In genomic region chr2:39664898-39665591, GRCh38 we compare ENCODE assay signal across 10 cellular contexts. TPM values are rescaled to one million over a fixed set of nuclear protein-coding genes. Genes with fewer than 3 reads are reported as not detected.
DNase-seq lines count a peak whose midpoint lies in the region; ATAC-seq and TF ChIP-seq lines count a peak whose summit lies in the region.
"Had no signal": no experiment of that assay in that cellular context is flagged by ENCODE, and none has a peak within 500 bp of the region (broad histone marks: within the 10 kb centered on the region; RNA-seq: fewer than 3 reads in every experiment).

No MANE protein-coding gene starts in this region.

- POLR2A ChIA-PET in activated CD4-positive, alpha-beta T cell treated with anti-CD3 and anti-CD28 coated beads, Interleukin-2, amount 10 ng/mL, durations not matched to agents 7 days and 5 days (lab: Charles Lee): no interaction called here

- H3K4me3 Mint-ChIP-seq in activated CD4-positive, alpha-beta T cell treated with anti-CD3 and anti-CD28 coated beads, Interleukin-2, amount 10 ng/mL, durations not matched to agents 7 days and 5 days: peak overlapping the region; percentile 42
- H3K4me3 Mint-ChIP-seq in stimulated activated naive CD8-positive, alpha-beta T cell treated with anti-CD3 and anti-CD28 coated beads, Interleukin-15, amount 100 ng/mL, for 72 hours: peak overlapping the region; percentile 63 to 72

- H3K4me3 ChIP-seq in astrocyte of the spinal cord (ENCODE audit: low read depth, low read length) (peak overlapping the region; percentile 13), body of pancreas (no peak overlapping the region)

- H3K36me3 ChIP-seq in body of pancreas (replicated peaks in 1 of 2; ENCODE audit: insufficient read depth in 1 of 2, low read depth in 2 of 2): no peaks in the 10 kb centered on the region
- H3K36me3 ChIP-seq: lower lobe of right lung had no signal

- TF ChIP-seq POLR2A in body of pancreas (IDR thresholded peaks at IDR 0.05): no peak

- ATAC-seq in stimulated activated naive CD8-positive, alpha-beta T cell treated with anti-CD3 and anti-CD28 coated beads, Interleukin-15, amount 100 ng/mL, for 72 hours: no peak
- no peak for ATAC-seq in body of pancreas

- H3K27ac Mint-ChIP-seq in activated CD4-positive, alpha-beta T cell treated with anti-CD3 and anti-CD28 coated beads, Interleukin-2, amount 10 ng/mL, durations not matched to agents 7 days and 5 days: no peak overlapping the region
- no peak overlapping the region for H3K27ac Mint-ChIP-seq in stimulated activated naive CD8-positive, alpha-beta T cell treated with anti-CD3 and anti-CD28 coated beads, Interleukin-15, amount 100 ng/mL, for 72 hours

- no peak for DNase-seq in activated CD4-positive, alpha-beta T cell treated with anti-CD3 and anti-CD28 coated beads, Interleukin-2, amount 10 ng/mL, durations not matched to agents 7 days and 5 days
- no peak for DNase-seq in activated CD4-positive, alpha-beta T cell treated with anti-CD3 and anti-CD28 coated beads, Interleukin-2, amount 50 U/mL, for 1 hour
- DNase-seq in astrocyte of the spinal cord (ENCODE audit: low read depth, low spot score): no peak
- DNase-seq in iPS-NIHi7 (ENCODE audit: extremely low spot score): peak; percentile 66
- DNase-seq in stimulated activated naive CD8-positive, alpha-beta T cell treated with anti-CD3 and anti-CD28 coated beads, Interleukin-15, amount 100 ng/mL, for 72 hours: no peak
- DNase-seq in ureter (ENCODE audit: low spot score): no peak
- no peak for DNase-seq in body of pancreas
- DNase-seq in NCI-H1105 treated with DMSO at 0.1 percent for 48 hours (lab: John Stamatoyannopoulos, UW): no peak
- DNase-seq: GF-D8 had no signal

- TF ChIP-seq CTCF in astrocyte of the spinal cord (IDR thresholded peaks at IDR 0.05; ENCODE audit: low read depth, low read length): no peak
- no peak for TF ChIP-seq CTCF in body of pancreas (IDR thresholded peaks at IDR 0.05)

- no peak overlapping the region for H3K27ac ChIP-seq in body of pancreas
- H3K27ac ChIP-seq: lower lobe of right lung had no signal

- CTCF ChIA-PET in activated CD4-positive, alpha-beta T cell treated with anti-CD3 and anti-CD28 coated beads, Interleukin-2, amount 10 ng/mL, durations not matched to agents 7 days and 5 days (lab: Charles Lee): no interaction called here

- intact Hi-C loops in body of pancreas (cut with DNase I): no loop called here

- H3K36me3 Mint-ChIP-seq in activated CD4-positive, alpha-beta T cell treated with anti-CD3 and anti-CD28 coated beads, Interleukin-2, amount 10 ng/mL, durations not matched to agents 7 days and 5 days (ENCODE audit: low read depth): no peaks in the 10 kb centered on the region

- H3K9me3 ChIP-seq in body of pancreas: no peaks in the 10 kb centered on the region
- H3K9me3 ChIP-seq: lower lobe of right lung had no signal

- H3K4me1 ChIP-seq in body of pancreas: peaks cover 7% of the 10 kb centered on the region

- H3K9me3 Mint-ChIP-seq in activated CD4-positive, alpha-beta T cell treated with anti-CD3 and anti-CD28 coated beads, Interleukin-2, amount 10 ng/mL, durations not matched to agents 7 days and 5 days: no peaks in the 10 kb centered on the region
- H3K9me3 Mint-ChIP-seq in stimulated activated naive CD8-positive, alpha-beta T cell treated with anti-CD3 and anti-CD28 coated beads, Interleukin-15, amount 100 ng/mL, for 72 hours: no peaks in the 10 kb centered on the region

- peaks cover 11% of the 10 kb centered on the region for H3K4me1 Mint-ChIP-seq in activated CD4-positive, alpha-beta T cell treated with anti-CD3 and anti-CD28 coated beads, Interleukin-2, amount 10 ng/mL, durations not matched to agents 7 days and 5 days
- H3K4me1 Mint-ChIP-seq in stimulated activated naive CD8-positive, alpha-beta T cell treated with anti-CD3 and anti-CD28 coated beads, Interleukin-15, amount 100 ng/mL, for 72 hours: peaks cover 19% of the 10 kb centered on the region

- H3K27me3 ChIP-seq in body of pancreas: no peaks in the 10 kb centered on the region

- H3K27me3 Mint-ChIP-seq in activated CD4-positive, alpha-beta T cell treated with anti-CD3 and anti-CD28 coated beads, Interleukin-2, amount 10 ng/mL, durations not matched to agents 7 days and 5 days: peaks cover 73% of the 10 kb centered on the region
- H3K27me3 Mint-ChIP-seq in stimulated activated naive CD8-positive, alpha-beta T cell treated with anti-CD3 and anti-CD28 coated beads, Interleukin-15, amount 100 ng/mL, for 72 hours: peaks cover 86% of the 10 kb centered on the region

- in situ Hi-C loops in astrocyte of the spinal cord (cut with HindIII; ENCODE audit: low sequenced_read_pairs): no loop called here

- 46 to 63% methylated on average over 26 of the region's 26 CpGs for WGBS in body of pancreas, 2 donors

RNA-seq across cellular contexts. Expression of gene TMEM178A, which starts 0.7 kb away (rescaled TPM):
- total RNA-seq in activated CD4-positive, alpha-beta T cell treated with anti-CD3 and anti-CD28 coated beads, Interleukin-2, amount 10 ng/mL, durations not matched to agents 7 days and 5 days: under 1 TPM in 1 of 2 experiments, not detected in 1; 0.32 TPM
- 2.9 TPM for total RNA-seq in ureter
- total RNA-seq in body of pancreas: 1 to 10 TPM; 4.9 to 7.8 TPM
